In genomic region chr4:186831574-186831973, GRCh38 we compare ENCODE assay signal across 15 cellular contexts.
DNase-seq lines count a peak whose midpoint lies in the region; ATAC-seq and TF ChIP-seq lines count a peak whose summit lies in the region.
"Had no signal": no experiment of that assay in that cellular context is flagged by ENCODE, and none has a peak within 500 bp of the region (broad histone marks: within the 10 kb centered on the region; RNA-seq: fewer than 3 reads in every experiment).

No MANE protein-coding gene starts in this region.

- 0 out of 4 replicates have a peak, but pooled peaks cover 0 to 7% of the 10 kb centered on the region in 2 experiments for H3K79me1 ChIP-seq in IMR-90 (ENCODE audit: low read depth in 1 of 2, low read length in 2 of 2)

- no peak overlapping the region for H2AK9ac ChIP-seq in IMR-90 (replicated peaks; ENCODE audit: low read depth, low read length, poor library complexity)

- H3K9ac ChIP-seq in HCT116 (ENCODE audit: low read length) (peak overlapping the region; percentile 22), IMR-90 (ENCODE audit: low read depth, low read length) (no peak overlapping the region), mammary epithelial cell (ENCODE audit: insufficient read depth, low read length) (no peak overlapping the region)

- H2BK20ac ChIP-seq in IMR-90 (ENCODE audit: low read depth, low read length) = peak overlapping the region; percentile 62; the same call in 1 of the 2 replicates

- peak overlapping the region; percentile 82 for H3K4ac ChIP-seq in IMR-90 (ENCODE audit: low read depth, low read length)

- no peak for TF ChIP-seq POLR2A in HCT116 (IDR thresholded peaks at IDR 0.05; ENCODE audit: borderline replicate concordance, extremely low read depth, insufficient read depth, insufficient read length)
- no peak for TF ChIP-seq POLR2A in IMR-90 (IDR thresholded peaks at IDR 0.05; ENCODE audit: low read depth, low read length)
- no peak for TF ChIP-seq POLR2A in gastrocnemius medialis (IDR thresholded peaks at IDR 0.05)

- H3K27ac ChIP-seq in HCT116 (ENCODE audit: low read depth, low read length) (peak overlapping the region; percentile 88), IMR-90 (ENCODE audit: insufficient read depth, low read length) (no peak overlapping the region), mammary epithelial cell (ENCODE audit: insufficient read depth, low read depth, low read length) (no peak overlapping the region), gastrocnemius medialis (no peak overlapping the region)
- H3K27ac ChIP-seq: C4-2B had no signal

- intact Hi-C loops in HCT116 (cut with micrococcal nuclease) (no loop called here), IMR-90 (cut with micrococcal nuclease) (no loop called here), mammary epithelial cell (cut with micrococcal nuclease) (loop anchor here (2.0 to 5.0 kb wide), 2 partner anchors 55 to 104 kb away; no protein-coding TSS in a partner anchor), gastrocnemius medialis (cut with DNase I; ENCODE audit: low total_unique reads) (no loop called here)

- in situ Hi-C loops in IMR-90 (cut with MboI; ENCODE audit: low sequenced_read_pairs) (no loop called here), mammary epithelial cell (cut with MboI; ENCODE audit: low sequenced_read_pairs in 2 of 2) (no loop called here), gastrocnemius medialis (cut with MboI; ENCODE audit: low sequenced_read_pairs in 4 of 4) (no loop called here)

- TF ChIP-seq RAD21 in HCT116 (IDR thresholded peaks at IDR 0.05; ENCODE audit: low read depth) (no peak), IMR-90 (IDR thresholded peaks at IDR 0.05; ENCODE audit: low read length) (no peak)

- no peak overlapping the region; the same call in 1 of the 2 replicates for H3K14ac ChIP-seq in IMR-90 (replicated peaks; ENCODE audit: low read depth, low read length)

- H4K91ac ChIP-seq in IMR-90 (ENCODE audit: insufficient read depth, low read depth, low read length) = peak overlapping the region; percentile 82

- TF ChIP-seq CTCF in HCT116 (IDR thresholded peaks at IDR 0.05 in 2 of 3, conservative IDR thresholded peaks at IDR 0.05 in 1 of 3; ENCODE audit: borderline replicate concordance in 1 of 3, insufficient read depth in 1 of 3, low read depth in 2 of 3, low read length in 2 of 3) (no peak; a peak in 1 of 6 replicates), IMR-90 (conservative IDR thresholded peaks at IDR 0.05; ENCODE audit: low read depth, low read length) (no peak), mammary epithelial cell (conservative IDR thresholded peaks at IDR 0.05 in 1 of 2, IDR thresholded peaks at IDR 0.05 in 1 of 2; ENCODE audit: extremely low read depth in 1 of 2, insufficient read depth in 1 of 2, low read depth in 1 of 2, low read length in 2 of 2) (no peak), gastrocnemius medialis (IDR thresholded peaks at IDR 0.05 in 4 of 5, conservative IDR thresholded peaks at IDR 0.05 in 1 of 5) (no peak)

- BruUV-seq in HCT116 (replicated peaks; lab: Mats Ljungman, UMichigan) (no TSS peak), IMR-90 (replicated peaks; lab: Mats Ljungman, UMichigan) (no TSS peak), mammary epithelial cell (replicated peaks; lab: Mats Ljungman, UMichigan) (no TSS peak)

- no peak overlapping the region for H2BK5ac ChIP-seq in IMR-90 (ENCODE audit: low read depth, low read length, poor library complexity, severe bottlenecking)

- no peaks in the 10 kb centered on the region for H3K9me2 ChIP-seq in HCT116 (ENCODE audit: insufficient read depth)

- peak overlapping the region; percentile 51; the same call in 1 of the 2 replicates for H4K5ac ChIP-seq in IMR-90 (ENCODE audit: low read depth, low read length)

- H3K4me1 ChIP-seq in HCT116 (ENCODE audit: control insufficient read depth in 1 of 2, insufficient read depth in 2 of 2, low read length in 2 of 2) = peaks cover 69 to 89% of the 10 kb centered on the region in 2 experiments
- H3K4me1 ChIP-seq in IMR-90 (ENCODE audit: control insufficient read depth, insufficient read depth, low read length) = peaks cover 20% of the 10 kb centered on the region
- peaks cover 23% of the 10 kb centered on the region for H3K4me1 ChIP-seq in mammary epithelial cell (ENCODE audit: insufficient read depth, low read length)
- H3K4me1 ChIP-seq in gastrocnemius medialis = no peaks in the 10 kb centered on the region
- H3K4me1 ChIP-seq: BE2C, HAP-1 had no signal

- peaks cover 4% of the 10 kb centered on the region; the same call in 1 of the 2 replicates for H3K79me2 ChIP-seq in HCT116 (ENCODE audit: insufficient read depth, low read length)
- H3K79me2 ChIP-seq in mammary epithelial cell (ENCODE audit: insufficient read depth, low read length) = no peaks in the 10 kb centered on the region

- peak overlapping the region; percentile 71 for H2AK5ac ChIP-seq in IMR-90 (ENCODE audit: low read depth, low read length)

- H3K4me3 ChIP-seq in HCT116 (replicated peaks in 1 of 2; ENCODE audit: low read depth in 1 of 2, low read length in 2 of 2) (peak overlapping the region in 1 of 2 experiments; percentile 12; a peak in 2 of 4 replicates), IMR-90 (ENCODE audit: insufficient read depth, low read depth, low read length) (no peak overlapping the region), mammary epithelial cell (replicated peaks in 1 of 3; ENCODE audit: insufficient read depth in 1 of 3, low read depth in 2 of 3, low read length in 3 of 3) (no peak overlapping the region), gastrocnemius medialis (no peak overlapping the region)
- H3K4me3 ChIP-seq: HAP-1 had no signal

- WGBS in IMR-90 (ENCODE audit: extremely low coverage in 2 of 2, insufficient read length in 1 of 2), 2 experiments = 100% methylated on average over 4 of the region's 4 CpGs; no CpG with 5 or more reads in 1 of the 2 experiments
- WGBS in mammary epithelial cell (ENCODE audit: low coverage, missing lambda C conversion rate) = 86% methylated on average over 4 of the region's 4 CpGs

- H3K56ac ChIP-seq in IMR-90 (ENCODE audit: extremely low read depth, insufficient read depth, low read length) = no peak overlapping the region

- CTCF ChIA-PET in HCT116 (lab: Charles Lee) = interaction anchor here (0.7 to 1.6 kb wide), 5 partner anchors 12 to 116 kb away, joined by 3 read pairs; no protein-coding TSS in a partner anchor
- CTCF ChIA-PET in IMR-90 (lab: Yijun Ruan, JAX) = interaction anchor here (0.7 kb wide), 1 partner anchor 244 kb away, joined by 3 read pairs; no protein-coding TSS in a partner anchor
- CTCF ChIA-PET in mammary epithelial cell (lab: Charles Lee; ENCODE audit: low non-redundant PET) = no interaction called here

- dilution Hi-C loops in IMR-90 (cut with HindIII; ENCODE audit: low sequenced_read_pairs, unreplicated experiment) (no loop called here), mammary epithelial cell (cut with HindIII; ENCODE audit: low sequenced_read_pairs) (no loop called here)

- no peak overlapping the region for H3K23ac ChIP-seq in IMR-90 (ENCODE audit: low read depth, low read length)

- H4K20me1 ChIP-seq in HCT116 (ENCODE audit: insufficient read depth) = no peaks in the 10 kb centered on the region
- no peaks in the 10 kb centered on the region for H4K20me1 ChIP-seq in IMR-90 (ENCODE audit: insufficient read depth, low read length)
- H4K20me1 ChIP-seq in mammary epithelial cell (ENCODE audit: insufficient read depth, low read length) = no peaks in the 10 kb centered on the region

- H2AFZ ChIP-seq in HCT116 (ENCODE audit: low read depth, low read length, poor library complexity, severe bottlenecking) = peak overlapping the region; percentile 31
- no peak overlapping the region for H2AFZ ChIP-seq in IMR-90 (replicated peaks; ENCODE audit: low read length, poor library complexity)
- no peak overlapping the region for H2AFZ ChIP-seq in mammary epithelial cell (ENCODE audit: low read depth, low read length)

- POLR2A ChIA-PET in HCT116 (lab: Charles Lee) = interaction anchor here (0.7 to 3.0 kb wide), 7 partner anchors 8 to 102 kb away, joined by 3 to 21 read pairs (median 4); no protein-coding TSS in a partner anchor
- POLR2A ChIA-PET in IMR-90 (lab: Charles Lee; ENCODE audit: unreplicated experiment) = no interaction called here

- H3K4me2 ChIP-seq in HCT116 (ENCODE audit: low read length) = peak overlapping the region; percentile 74
- no peak overlapping the region for H3K4me2 ChIP-seq in IMR-90 (ENCODE audit: low read depth, low read length)
- H3K4me2 ChIP-seq in mammary epithelial cell (ENCODE audit: insufficient read depth, low read depth, low read length) = no peak overlapping the region

- peak overlapping the region in 1 of 2 experiments; percentile 27; a peak in 1 of 4 replicates for H4K8ac ChIP-seq in IMR-90 (ENCODE audit: low read depth in 2 of 2, low read length in 2 of 2)

- peak overlapping the region; percentile 91 for H2BK120ac ChIP-seq in IMR-90 (ENCODE audit: low read depth, low read length)

- DNase-seq in HCT116 (ENCODE audit: low read depth, low spot score) (peak; percentile 57), IMR-90 (no peak), mammary epithelial cell (peak; percentile 69), kidney tubule cell (ENCODE audit: low spot score) (peak; percentile 38), Kasumi-1 (lab: John Stamatoyannopoulos, UW) (no peak), NCI-H82 (lab: John Stamatoyannopoulos, UW) (no peak), gastrocnemius medialis (no peak)
- DNase-seq: BE2C; CD8-positive, alpha-beta T cell; COR-L47; DND-41; GF-D8; HFFc6 had no signal

- H3K9me3 ChIP-seq in HCT116 (ENCODE audit: control insufficient read depth in 1 of 2, insufficient read depth in 1 of 2, low read depth in 1 of 2, low read length in 2 of 2) (no peaks in the 10 kb centered on the region), IMR-90 (ENCODE audit: control insufficient read depth, insufficient read depth, low read length) (0 out of 2 replicates have a peak, but pooled peaks cover 2% of the 10 kb centered on the region), mammary epithelial cell (replicated peaks; ENCODE audit: insufficient read depth, low read length) (no peaks in the 10 kb centered on the region), gastrocnemius medialis (no peaks in the 10 kb centered on the region)
- H3K9me3 ChIP-seq: BE2C, HAP-1 had no signal

- peaks cover 14% of the 10 kb centered on the region for H3K9me1 ChIP-seq in IMR-90 (ENCODE audit: insufficient read depth, low read length)

- RAD21 ChIA-PET in HCT116 (lab: Charles Lee; ENCODE audit: low non-redundant PET in 1 of 2, low total read pairs in 2 of 2, uncharacterized antibody in 2 of 2, unreplicated experiment in 2 of 2) = no interaction called here

- H3K27me3 ChIP-seq in HCT116 (ENCODE audit: insufficient read depth, low read length) (no peaks in the 10 kb centered on the region), IMR-90 (ENCODE audit: control insufficient read depth, insufficient read depth, low read length) (no peaks in the 10 kb centered on the region), mammary epithelial cell (ENCODE audit: insufficient read depth, low read length) (no peaks in the 10 kb centered on the region), gastrocnemius medialis (no peaks in the 10 kb centered on the region)
- H3K27me3 ChIP-seq: BE2C had no signal

- H3K36me3 ChIP-seq in HCT116 (ENCODE audit: control insufficient read depth in 1 of 2, insufficient read depth in 2 of 2, low read length in 2 of 2) (no peaks in the 10 kb centered on the region), IMR-90 (ENCODE audit: control insufficient read depth, insufficient read depth, low read length) (no peaks in the 10 kb centered on the region), mammary epithelial cell (ENCODE audit: insufficient read depth, low read length) (no peaks in the 10 kb centered on the region), gastrocnemius medialis (no peaks in the 10 kb centered on the region)
- H3K36me3 ChIP-seq: BE2C, HAP-1 had no signal

- peak overlapping the region; percentile 95; the same call in 1 of the 2 replicates for H3K18ac ChIP-seq in IMR-90 (ENCODE audit: low read depth, low read length)

- ATAC-seq in HCT116 (peak; percentile 73), IMR-90 (ENCODE audit: low read depth) (no peak), gastrocnemius medialis (no peak)
- ATAC-seq: CD8-positive, alpha-beta T cell had no signal

- H2BK15ac ChIP-seq in IMR-90 (ENCODE audit: low read depth, low read length) = peak overlapping the region; percentile 81; the same call in 2 of the 3 replicates

Comparison
In these comparisons a context has a peak if more than half of its experiments do, and no peak if none do; other contexts are left out.
1. DNase-seq: peak in HCT116 (single experiment), mammary epithelial cell (single experiment) and kidney tubule cell (single experiment); none in IMR-90 (single experiment), Kasumi-1 (0 of 2), NCI-H82 (single experiment) and gastrocnemius medialis (0 of 2).